ENCODE assay signal across 8 cellular contexts in the genomic region with DNA sequence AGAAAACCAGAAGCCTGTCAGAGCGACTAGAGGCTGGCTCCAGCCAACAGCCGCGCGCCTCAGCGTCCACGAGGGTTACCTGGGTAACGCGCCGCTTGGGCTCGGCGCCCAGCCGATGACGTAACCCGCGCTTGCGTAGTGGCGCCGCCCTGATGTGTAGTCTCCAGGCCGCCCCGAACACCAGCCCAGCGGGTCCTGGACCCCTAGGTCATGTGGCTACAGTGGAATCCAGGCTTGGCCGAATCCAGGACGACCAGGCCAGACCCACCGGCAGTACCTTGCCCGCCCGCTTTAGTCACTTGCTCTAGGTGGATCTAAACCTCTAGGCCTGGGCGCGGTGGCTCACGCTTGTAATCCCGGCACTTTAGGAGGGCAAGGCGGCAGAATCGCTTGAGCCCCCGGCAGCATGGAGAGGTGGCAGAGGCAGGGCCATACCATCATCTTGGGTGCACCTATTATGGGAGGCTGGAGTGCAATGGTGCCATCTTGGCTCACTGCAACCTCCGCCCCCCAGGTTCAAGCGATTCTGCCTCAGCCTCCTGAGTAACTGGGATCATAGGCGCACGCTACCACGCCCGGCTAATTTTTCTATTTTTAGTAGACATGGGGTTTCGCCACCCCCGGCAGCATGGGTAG. TPM values are rescaled to one million over a fixed set of nuclear protein-coding genes. Genes with fewer than 3 reads are reported as not detected.
DNase-seq lines count a peak whose midpoint lies in the region; ATAC-seq and TF ChIP-seq lines count a peak whose summit lies in the region.

No MANE protein-coding gene starts in this region.

- H3K36me3 ChIP-seq in CD8-positive, alpha-beta memory T cell (ENCODE audit: insufficient read depth, low read length), result no peaks in the 10 kb centered on the region
- H3K36me3 ChIP-seq in upper lobe of left lung, result peaks cover 4 to 22% (median 17%) of the 10 kb centered on the region in 4 donors

- peaks cover 16 to 86% (median 77%) of the 10 kb centered on the region in 5 donors for H3K9me3 Mint-ChIP-seq in CD8-positive, alpha-beta memory T cell
- H3K9me3 Mint-ChIP-seq in activated naive CD4-positive, alpha-beta T cell treated with anti-CD3 and anti-CD28 coated beads, Interleukin-2, amount 50 U/mL, for 72 hours, result peaks cover 48% of the 10 kb centered on the region in 2 donors

- no peak for TF ChIP-seq POLR2A in upper lobe of left lung (IDR thresholded peaks at IDR 0.05)

- no peaks in the 10 kb centered on the region for H3K27me3 ChIP-seq in CD8-positive, alpha-beta memory T cell (ENCODE audit: insufficient read depth, low read length, poor library complexity, severe bottlenecking)
- H3K27me3 ChIP-seq in upper lobe of left lung, result no peaks in the 10 kb centered on the region

- no peak for TF ChIP-seq EP300 in upper lobe of left lung (IDR thresholded peaks at IDR 0.05)

- H3K27ac Mint-ChIP-seq in CD8-positive, alpha-beta memory T cell, result peak overlapping the region in 4 of 8 donors; percentile 54 to 87 (median 71)
- peak overlapping the region in 1 of 2 donors; percentile 44 for H3K27ac Mint-ChIP-seq in activated naive CD4-positive, alpha-beta T cell treated with anti-CD3 and anti-CD28 coated beads, Interleukin-2, amount 50 U/mL, for 72 hours

- peaks cover 54% of the 10 kb centered on the region for H3K9me3 ChIP-seq in CD8-positive, alpha-beta memory T cell (ENCODE audit: low read length)
- peaks cover 36 to 88% (median 79%) of the 10 kb centered on the region in 4 donors for H3K9me3 ChIP-seq in upper lobe of left lung

- POLR2A ChIA-PET in CD8-positive, alpha-beta memory T cell (lab: Charles Lee), result no interaction called here

- no peaks in the 10 kb centered on the region for H3K4me1 ChIP-seq in CD8-positive, alpha-beta memory T cell (ENCODE audit: insufficient read depth, low read length)
- peaks cover 0 to 8% (median 1%) of the 10 kb centered on the region in 4 donors for H3K4me1 ChIP-seq in upper lobe of left lung

- ATAC-seq in HG03039 (IDR thresholded peaks at IDR 0.05; ENCODE audit: unreplicated experiment) (peak; percentile 49), omental fat pad (ENCODE audit: low FRiP score) (peak; percentile 87), upper lobe of left lung (ENCODE audit: low FRiP score in 2 of 2) (peak; percentile 42 to 81)
- peak; percentile 94 to 97 for ATAC-seq in activated naive CD4-positive, alpha-beta T cell treated with anti-CD3 and anti-CD28 coated beads, Interleukin-2, amount 50 U/mL, for 72 hours

- peaks cover under 1 to 16% (median under 1%) of the 10 kb centered on the region in 3 donors for H3K4me1 Mint-ChIP-seq in CD8-positive, alpha-beta memory T cell

- CTCF ChIA-PET in CD8-positive, alpha-beta memory T cell (lab: Charles Lee), result no interaction called here

- no peak overlapping the region for H3K4me3 ChIP-seq in CD8-positive, alpha-beta memory T cell (ENCODE audit: low read length)
- peak overlapping the region in 2 of 4 donors; percentile 25 to 56 for H3K4me3 ChIP-seq in upper lobe of left lung

- WGBS in upper lobe of left lung, 2 donors, result 14 to 28% methylated on average over 11 to 27 of the region's 41 CpGs

- H3K4me3 Mint-ChIP-seq in CD8-positive, alpha-beta memory T cell, result peak overlapping the region in 5 of 7 donors; percentile 64 to 85 (median 70)

- peaks cover 11 to 41% (median 32%) of the 10 kb centered on the region in 3 donors for H3K36me3 Mint-ChIP-seq in CD8-positive, alpha-beta memory T cell
- H3K36me3 Mint-ChIP-seq in activated naive CD4-positive, alpha-beta T cell treated with anti-CD3 and anti-CD28 coated beads, Interleukin-2, amount 50 U/mL, for 72 hours, result peaks cover 71 to 74% of the 10 kb centered on the region in 2 donors

- TF ChIP-seq CTCF in omental fat pad (IDR thresholded peaks at IDR 0.05), result no peak
- TF ChIP-seq CTCF in upper lobe of left lung (IDR thresholded peaks at IDR 0.05), result no peak

- peaks cover 2 to 10% of the 10 kb centered on the region in 2 donors for H3K27me3 Mint-ChIP-seq in CD8-positive, alpha-beta memory T cell

- no peak overlapping the region for H3K27ac ChIP-seq in CD8-positive, alpha-beta memory T cell (ENCODE audit: low read depth, low read length)
- peak overlapping the region; percentile 44 to 67 (median 59) for H3K27ac ChIP-seq in upper lobe of left lung

- DNase-seq in CD8-positive, alpha-beta memory T cell, result peak; percentile 6 to 89 (median 54)
- DNase-seq in OCI-M1 (lab: John Stamatoyannopoulos, UW) (peak; percentile 97), glomerular visceral epithelial cell (ENCODE audit: extremely low spot score) (peak; percentile 40), omental fat pad (ENCODE audit: low spot score) (no peak), upper lobe of left lung (peak; percentile 53 to 93), DMS53 (lab: John Stamatoyannopoulos, UW) (no peak)
- DNase-seq in activated naive CD4-positive, alpha-beta T cell treated with anti-CD3 and anti-CD28 coated beads, Interleukin-2, amount 50 U/mL, for 72 hours (ENCODE audit: low spot score in 2 of 2), result peak; percentile 60 to 65

RNA-seq across cellular contexts. Expression of a gene that starts 7.2 kb away (rescaled TPM):
- 1 to 10 TPM; 8.2 to 8.7 TPM for total RNA-seq in CD8-positive, alpha-beta memory T cell
- 3.9 TPM for polyA plus RNA-seq in CD8-positive, alpha-beta memory T cell
- total RNA-seq in activated naive CD4-positive, alpha-beta T cell treated with anti-CD3 and anti-CD28 coated beads, Interleukin-2, amount 50 U/mL, for 72 hours, result 1 to 10 TPM; 3.2 to 9.1 TPM
- 10 to 100 TPM in 1 of 4 donors, 1 to 10 TPM in 3; 7.9 to 37.4 (median 8.5) TPM for total RNA-seq in omental fat pad
- total RNA-seq in upper lobe of left lung, result 10 to 100 TPM in 5 of 6 donors, 1 to 10 TPM in 1; 9.6 to 40.9 (median 15.4) TPM

RNA-seq across cellular contexts. Expression of a gene that starts 24.0 kb away (rescaled TPM):
- total RNA-seq in CD8-positive, alpha-beta memory T cell, result not detected
- polyA plus RNA-seq in CD8-positive, alpha-beta memory T cell, result not detected
- total RNA-seq in activated naive CD4-positive, alpha-beta T cell treated with anti-CD3 and anti-CD28 coated beads, Interleukin-2, amount 50 U/mL, for 72 hours, result not detected
- total RNA-seq in omental fat pad (not detected), upper lobe of left lung (1 to 10 TPM in 2 of 6 donors, under 1 TPM in 1, not detected in 3; 0.61 to 2.1 (median 1.4) TPM)

RNA-seq across cellular contexts. Expression of a gene that starts 35.5 kb away (rescaled TPM):
- total RNA-seq in CD8-positive, alpha-beta memory T cell, result under 1 TPM in 1 of 2 experiments, not detected in 1; 0.33 TPM
- polyA plus RNA-seq in CD8-positive, alpha-beta memory T cell, result 0.41 TPM
- under 1 TPM in 1 of 2 donors, not detected in 1; 0.56 TPM for total RNA-seq in activated naive CD4-positive, alpha-beta T cell treated with anti-CD3 and anti-CD28 coated beads, Interleukin-2, amount 50 U/mL, for 72 hours
- 1 to 10 TPM in 1 of 4 donors, under 1 TPM in 2, not detected in 1; 0.46 to 1.5 (median 0.96) TPM for total RNA-seq in omental fat pad
- total RNA-seq in upper lobe of left lung, result 1 to 10 TPM in 3 of 6 donors, under 1 TPM in 2, not detected in 1; 0.46 to 7.7 (median 1.2) TPM

RNA-seq across cellular contexts. Expression of a gene that starts 49.3 kb away (rescaled TPM):
- 1 to 10 TPM; 1.0 to 1.4 TPM for total RNA-seq in CD8-positive, alpha-beta memory T cell
- 1.4 TPM for polyA plus RNA-seq in CD8-positive, alpha-beta memory T cell
- under 1 TPM; 0.58 to 0.82 TPM for total RNA-seq in activated naive CD4-positive, alpha-beta T cell treated with anti-CD3 and anti-CD28 coated beads, Interleukin-2, amount 50 U/mL, for 72 hours
- total RNA-seq in omental fat pad (10 to 100 TPM in 1 of 4 donors, 1 to 10 TPM in 3; 1.2 to 10.9 (median 4.3) TPM), upper lobe of left lung (10 to 100 TPM in 1 of 6 donors, 1 to 10 TPM in 5; 1.7 to 11.5 (median 3.4) TPM)

Comparison
In these comparisons a context has a peak if more than half of its experiments do, and no peak if none do; other contexts are left out.
1. DNase-seq: peak in CD8-positive, alpha-beta memory T cell (5 of 5), OCI-M1 (single experiment), activated naive CD4-positive, alpha-beta T cell treated with anti-CD3 and anti-CD28 coated beads, Interleukin-2, amount 50 U/mL, for 72 hours (2 of 2), glomerular visceral epithelial cell (single experiment) and upper lobe of left lung (2 of 2); none in omental fat pad (single experiment) and DMS53 (single experiment).
2. Peak in every context shown above with its lines, with median percentiles within 50 percentile points of each other: ATAC-seq.